Comparison of ENCODE assay signal across 10 cellular contexts in the genomic region with DNA sequence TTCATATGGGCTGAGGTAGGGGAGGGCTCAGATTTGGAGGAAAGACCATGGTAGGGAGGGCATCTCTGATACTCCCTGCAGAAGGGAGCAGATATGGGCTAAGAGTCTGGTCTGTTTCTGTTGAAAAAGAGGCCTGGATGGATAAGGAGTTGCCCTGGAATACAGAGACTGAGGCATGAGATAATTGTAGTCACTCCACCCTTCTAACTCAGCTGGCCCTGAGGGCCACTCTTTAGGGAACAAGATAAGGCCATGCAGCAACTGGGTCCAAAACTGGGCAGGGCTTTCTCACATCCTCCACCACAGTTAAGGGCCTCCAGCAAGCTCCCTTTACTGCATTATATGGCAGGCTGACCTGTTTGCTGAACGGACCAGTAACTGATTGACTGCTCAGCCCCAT. TPM values are rescaled to one million over a fixed set of nuclear protein-coding genes. Genes with fewer than 3 reads are reported as not detected.
DNase-seq lines count a peak whose midpoint lies in the region; ATAC-seq, FAIRE-seq and TF ChIP-seq lines count a peak whose summit lies in the region.
"Had no signal": no experiment of that assay in that cellular context is flagged by ENCODE, and none has a peak within 500 bp of the region (broad histone marks: within the 10 kb centered on the region; RNA-seq: fewer than 3 reads in every experiment).

No MANE protein-coding gene starts in this region.

- DNase-seq in Calu3, result no peak
- no peak for DNase-seq in dorsolateral prefrontal cortex
- no peak for DNase-seq in natural killer cell treated with Interleukin-12 subunit alpha and Interleukin-12 subunit beta and Interleukin-15 and Interleukin-18, amount 100 ng/mL, for 72 hours (ENCODE audit: low spot score)
- DNase-seq in NCI-H1417 (lab: John Stamatoyannopoulos, UW), result no peak
- no peak for DNase-seq in RCC 7860 (ENCODE audit: low spot score)
- DNase-seq: stimulated activated naive CD4-positive, alpha-beta T cell had no signal

- peaks cover 19% of the 10 kb centered on the region for H3K79me2 ChIP-seq in OCI-LY1 (ENCODE audit: insufficient read depth, low read length)

- H3K9me2 ChIP-seq in OCI-LY1 (ENCODE audit: low read depth, low read length), result no peaks in the 10 kb centered on the region

- H3K27me3 Mint-ChIP-seq in Calu3 (ENCODE audit: unreplicated experiment), result no peaks in the 10 kb centered on the region
- H3K27me3 Mint-ChIP-seq in natural killer cell treated with Interleukin-12 subunit alpha and Interleukin-12 subunit beta and Interleukin-15 and Interleukin-18, amount 100 ng/mL, for 72 hours, result no peaks in the 10 kb centered on the region

- H3K4me3 ChIP-seq in OCI-LY1 (ENCODE audit: low read depth, low read length, poor library complexity, severe bottlenecking), result peak overlapping the region; percentile 93
- peak overlapping the region in 49 of 59 donors; percentile 67 to 99 (median 92) for H3K4me3 ChIP-seq in dorsolateral prefrontal cortex

- H3K36me3 ChIP-seq in OCI-LY1 (ENCODE audit: insufficient read depth, low read length), result peaks cover 27% of the 10 kb centered on the region

- H3K4me1 ChIP-seq in OCI-LY1 (ENCODE audit: insufficient read depth, low read length, severe bottlenecking), result peaks cover 18% of the 10 kb centered on the region

- no TSS peak for BruUV-seq in Calu3 (replicated peaks; lab: Mats Ljungman, UMichigan)

- peaks cover 19% of the 10 kb centered on the region for H3K9me3 Mint-ChIP-seq in Calu3 (ENCODE audit: low read depth, unreplicated experiment)
- H3K9me3 Mint-ChIP-seq in natural killer cell treated with Interleukin-12 subunit alpha and Interleukin-12 subunit beta and Interleukin-15 and Interleukin-18, amount 100 ng/mL, for 72 hours, result peaks cover 13% of the 10 kb centered on the region

- H3K4me2 ChIP-seq in OCI-LY1 (ENCODE audit: low read length), result peak overlapping the region; percentile 79

- no peak overlapping the region for H2AFZ ChIP-seq in OCI-LY1 (ENCODE audit: low read length)

- H3K4me3 Mint-ChIP-seq in Calu3 (ENCODE audit: low read depth, unreplicated experiment), result peak overlapping the region; percentile 94
- H3K4me3 Mint-ChIP-seq in natural killer cell treated with Interleukin-12 subunit alpha and Interleukin-12 subunit beta and Interleukin-15 and Interleukin-18, amount 100 ng/mL, for 72 hours, result peak overlapping the region; percentile 89

- H3K9ac ChIP-seq in OCI-LY1 (ENCODE audit: low read length), result peak overlapping the region; percentile 77

- no peaks in the 10 kb centered on the region for H3F3A ChIP-seq in OCI-LY1 (ENCODE audit: insufficient read depth, low read length)

- TF ChIP-seq CTCF in Calu3 (IDR thresholded peaks at IDR 0.05; ENCODE audit: unreplicated experiment) (no peak), OCI-LY1 (IDR thresholded peaks at IDR 0.05; ENCODE audit: low read length) (no peak), dorsolateral prefrontal cortex (IDR thresholded peaks at IDR 0.05 in 54 of 56, conservative IDR thresholded peaks at IDR 0.05 in 2 of 56; ENCODE audit: low read depth in 1 of 56, partially characterized antibody in 56 of 56) (no peak)

- no peak overlapping the region for H3K27ac ChIP-seq in OCI-LY1 (ENCODE audit: low read depth, low read length, poor library complexity, severe bottlenecking)
- H3K27ac ChIP-seq in dorsolateral prefrontal cortex, result no peak overlapping the region

- no peak for ATAC-seq in natural killer cell treated with Interleukin-12 subunit alpha and Interleukin-12 subunit beta and Interleukin-15 and Interleukin-18, amount 100 ng/mL, for 72 hours
- ATAC-seq in GM18511 (IDR thresholded peaks at IDR 0.05; ENCODE audit: unreplicated experiment) (no peak), GM19023 (IDR thresholded peaks at IDR 0.05; ENCODE audit: unreplicated experiment) (no peak)

- H3K4me1 Mint-ChIP-seq in Calu3 (ENCODE audit: low read depth, unreplicated experiment), result peaks cover 21% of the 10 kb centered on the region
- H3K4me1 Mint-ChIP-seq in natural killer cell treated with Interleukin-12 subunit alpha and Interleukin-12 subunit beta and Interleukin-15 and Interleukin-18, amount 100 ng/mL, for 72 hours (ENCODE audit: low read depth in 2 of 2), result peaks cover 21 to 35% of the 10 kb centered on the region in 2 donors

- H3K36me3 Mint-ChIP-seq in Calu3 (ENCODE audit: insufficient read depth, unreplicated experiment), result peaks cover 31% of the 10 kb centered on the region
- peaks cover 36% of the 10 kb centered on the region for H3K36me3 Mint-ChIP-seq in natural killer cell treated with Interleukin-12 subunit alpha and Interleukin-12 subunit beta and Interleukin-15 and Interleukin-18, amount 100 ng/mL, for 72 hours

- FAIRE-seq in RCC 7860 (lab: Jason Lieb, UNC), result no peak
- FAIRE-seq: islet of Langerhans had no signal

- H3K9me3 ChIP-seq in OCI-LY1 (ENCODE audit: low read length), result no peaks in the 10 kb centered on the region; the same call in 1 of the 2 replicates

- no peaks in the 10 kb centered on the region for H4K20me1 ChIP-seq in OCI-LY1 (ENCODE audit: insufficient read depth, low read length)

- intact Hi-C loops in Calu3 (cut with micrococcal nuclease; ENCODE audit: unreplicated experiment), result loop anchor here (10.0 kb wide), 1 partner anchor 568 kb away; a partner anchor contains a TSS
- intact Hi-C loops in dorsolateral prefrontal cortex (cut with DNase I), result no loop called here

- H3K27me3 ChIP-seq in OCI-LY1 (ENCODE audit: insufficient read depth, low read length), result no peaks in the 10 kb centered on the region
- H3K27me3 ChIP-seq in dorsolateral prefrontal cortex, result no peaks in the 10 kb centered on the region

- H3K27ac Mint-ChIP-seq in Calu3 (ENCODE audit: unreplicated experiment), result peak overlapping the region; percentile 69
- H3K27ac Mint-ChIP-seq in natural killer cell treated with Interleukin-12 subunit alpha and Interleukin-12 subunit beta and Interleukin-15 and Interleukin-18, amount 100 ng/mL, for 72 hours, result peak overlapping the region in 1 of 2 donors; percentile 92

- CTCF ChIA-PET in Calu3 (lab: Charles Lee), result no interaction called here

RNA-seq across cellular contexts. Expression of a gene that starts 1.3 kb away (rescaled TPM):
- 20.4 and 20.8 TPM in 2 replicates for total RNA-seq in Calu3 (2022)
- 10 to 100 TPM in 113 of 120 experiments, 1 to 10 TPM in 7; 7.2 to 23.0 (median 14.2) TPM for total RNA-seq in dorsolateral prefrontal cortex
- 10 to 100 TPM; 11.5 to 21.7 TPM for total RNA-seq in natural killer cell treated with Interleukin-12 subunit alpha and Interleukin-12 subunit beta and Interleukin-15 and Interleukin-18, amount 100 ng/mL, for 72 hours

RNA-seq across cellular contexts. Expression of a gene that starts 20.5 kb away (rescaled TPM):
- total RNA-seq in Calu3 (2022) (1.0 and 2.0 TPM in 2 replicates), dorsolateral prefrontal cortex (10 to 100 TPM in 17 of 120 experiments, 1 to 10 TPM in 103; 3.4 to 12.3 (median 7.3) TPM)
- total RNA-seq in natural killer cell treated with Interleukin-12 subunit alpha and Interleukin-12 subunit beta and Interleukin-15 and Interleukin-18, amount 100 ng/mL, for 72 hours, result under 1 TPM in 1 of 2 donors, not detected in 1; 0.21 TPM

RNA-seq across cellular contexts. Expression of a gene that starts 25.4 kb away (rescaled TPM):
- total RNA-seq in Calu3 (2022) (14.7 and 15.8 TPM in 2 replicates), dorsolateral prefrontal cortex (10 to 100 TPM; 17.8 to 56.1 (median 33.0) TPM)
- 10 to 100 TPM; 10.6 to 11.1 TPM for total RNA-seq in natural killer cell treated with Interleukin-12 subunit alpha and Interleukin-12 subunit beta and Interleukin-15 and Interleukin-18, amount 100 ng/mL, for 72 hours

RNA-seq across cellular contexts. Expression of a gene that starts 41.0 kb away (rescaled TPM):
- total RNA-seq in Calu3 (2022) (11.4 and 15.6 TPM in 2 replicates), dorsolateral prefrontal cortex (10 to 100 TPM; 18.4 to 50.7 (median 35.0) TPM)
- 1 to 10 TPM; 3.4 to 6.8 TPM for total RNA-seq in natural killer cell treated with Interleukin-12 subunit alpha and Interleukin-12 subunit beta and Interleukin-15 and Interleukin-18, amount 100 ng/mL, for 72 hours

RNA-seq across cellular contexts. Expression of a gene that starts 46.7 kb away (rescaled TPM):
- total RNA-seq in Calu3 (2022), result 20.3 and 23.0 TPM in 2 replicates
- 10 to 100 TPM; 14.7 to 35.8 (median 25.0) TPM for total RNA-seq in dorsolateral prefrontal cortex
- total RNA-seq in natural killer cell treated with Interleukin-12 subunit alpha and Interleukin-12 subunit beta and Interleukin-15 and Interleukin-18, amount 100 ng/mL, for 72 hours, result 10 to 100 TPM; 18.9 to 22.0 TPM
